Comparison of ENCODE assay signal across 7 cellular contexts in the genomic region with DNA sequence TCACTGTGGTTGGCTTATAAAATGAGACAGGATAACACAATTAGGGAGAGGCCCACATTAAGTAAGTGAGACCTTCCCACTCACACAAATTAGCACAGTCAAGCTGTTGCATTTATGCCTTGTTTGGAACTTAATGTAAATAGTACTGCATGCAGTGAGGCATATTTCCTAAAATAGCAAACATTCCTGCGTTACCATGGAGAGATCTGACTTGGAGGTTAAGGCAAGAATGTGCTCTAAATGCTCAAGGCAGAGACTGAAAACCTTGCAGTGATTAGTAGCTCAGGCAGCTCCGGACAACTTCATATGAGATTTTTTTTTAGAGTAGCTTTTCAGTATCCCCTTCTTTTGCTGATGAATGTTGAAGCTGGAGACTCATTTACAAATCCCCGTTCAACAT.
DNase-seq lines count a peak whose midpoint lies in the region; ATAC-seq, FAIRE-seq and TF ChIP-seq lines count a peak whose summit lies in the region.
"Not testable (repeated sequence)": the region's sequence is repeated elsewhere in the genome, so short reads cannot be mapped to it uniquely, and the experiment has no call there.

No MANE protein-coding gene starts in this region.

- not testable (repeated sequence) for TF ChIP-seq POLR2A in IMR-90 (IDR thresholded peaks at IDR 0.05; ENCODE audit: low read depth, low read length); upper lobe of left lung (IDR thresholded peaks at IDR 0.05)

- CTCF ChIA-PET in IMR-90 (lab: Yijun Ruan, JAX) = not testable (repeated sequence)

- H3K27me3 ChIP-seq in GM23248 (replicated peaks; ENCODE audit: insufficient read depth); IMR-90 (ENCODE audit: control insufficient read depth, insufficient read depth, low read length); upper lobe of left lung: not testable (repeated sequence)

- peak overlapping the region; percentile 83 for H2BK5ac ChIP-seq in IMR-90 (ENCODE audit: low read depth, low read length, poor library complexity, severe bottlenecking)

- peaks cover 12% of the 10 kb centered on the region for H3K4me1 ChIP-seq in GM23248 (ENCODE audit: insufficient read depth)
- not testable (repeated sequence) for H3K4me1 ChIP-seq in IMR-90 (ENCODE audit: control insufficient read depth, insufficient read depth, low read length); upper lobe of left lung

- POLR2A ChIA-PET in IMR-90 (lab: Charles Lee; ENCODE audit: unreplicated experiment) = not testable (repeated sequence)

- H3K4me3 ChIP-seq in GM23248; IMR-90 (ENCODE audit: insufficient read depth, low read depth, low read length); upper lobe of left lung: not testable (repeated sequence)

- not testable (repeated sequence) for H2BK20ac ChIP-seq in IMR-90 (ENCODE audit: low read depth, low read length)

- not testable (repeated sequence) for H4K8ac ChIP-seq in IMR-90 (ENCODE audit: low read depth in 2 of 2, low read length in 2 of 2)

- in situ Hi-C loops in GM23248 (cut with MboI); IMR-90 (cut with MboI; ENCODE audit: low sequenced_read_pairs): not testable (repeated sequence)

- H3K36me3 ChIP-seq in GM23248 (ENCODE audit: low read depth); IMR-90 (ENCODE audit: control insufficient read depth, insufficient read depth, low read length); upper lobe of left lung: not testable (repeated sequence)

- not testable (repeated sequence) for H3K79me1 ChIP-seq in IMR-90 (ENCODE audit: low read depth in 1 of 2, low read length in 2 of 2)

- H3K27ac ChIP-seq in GM23248 = peak overlapping the region; percentile 76
- not testable (repeated sequence) for H3K27ac ChIP-seq in IMR-90 (ENCODE audit: insufficient read depth, low read length); upper lobe of left lung

- TF ChIP-seq CTCF in IMR-90 (conservative IDR thresholded peaks at IDR 0.05; ENCODE audit: low read depth, low read length); omental fat pad (IDR thresholded peaks at IDR 0.05); upper lobe of left lung (IDR thresholded peaks at IDR 0.05): not testable (repeated sequence)

- not testable (repeated sequence) for H3K23ac ChIP-seq in IMR-90 (ENCODE audit: low read depth, low read length)

- H2BK15ac ChIP-seq in IMR-90 (ENCODE audit: low read depth, low read length) = not testable (repeated sequence)

- not testable (repeated sequence) for H2AK5ac ChIP-seq in IMR-90 (ENCODE audit: low read depth, low read length)

- H3K9me1 ChIP-seq in IMR-90 (ENCODE audit: insufficient read depth, low read length) = not testable (repeated sequence)

- H3K18ac ChIP-seq in IMR-90 (ENCODE audit: low read depth, low read length) = peak overlapping the region; percentile 52; the same call in 1 of the 2 replicates

- H3K9me2 ChIP-seq in GM23248 (ENCODE audit: insufficient read depth) = not testable (repeated sequence)

- H4K91ac ChIP-seq in IMR-90 (ENCODE audit: insufficient read depth, low read depth, low read length) = not testable (repeated sequence)

- ATAC-seq in IMR-90 (ENCODE audit: low read depth) = peak; percentile 93
- ATAC-seq in left cardiac atrium = peak; percentile 48 to 72
- ATAC-seq in omental fat pad (ENCODE audit: low FRiP score) = peak; percentile 64
- peak; percentile 47 to 68 for ATAC-seq in upper lobe of left lung (ENCODE audit: low FRiP score in 2 of 2)

- not testable (repeated sequence) for H4K20me1 ChIP-seq in GM23248 (ENCODE audit: insufficient read depth); IMR-90 (ENCODE audit: insufficient read depth, low read length)

- not testable (repeated sequence) for H3K9me3 ChIP-seq in GM23248 (ENCODE audit: low read depth); IMR-90 (ENCODE audit: control insufficient read depth, insufficient read depth, low read length); upper lobe of left lung

- 0 out of 2 replicates have a peak overlapping the region, but pooled peaks have one; percentile 60 for H2BK120ac ChIP-seq in IMR-90 (ENCODE audit: low read depth, low read length)

- BruUV-seq in IMR-90 (replicated peaks; lab: Mats Ljungman, UMichigan) = not testable (repeated sequence)

- not testable (repeated sequence) for H3K56ac ChIP-seq in IMR-90 (ENCODE audit: extremely low read depth, insufficient read depth, low read length)

- not testable (repeated sequence) for H3K79me2 ChIP-seq in GM23248 (ENCODE audit: insufficient read depth)

- DNase-seq in GM23248; IMR-90; left cardiac atrium; omental fat pad (ENCODE audit: low spot score); upper lobe of left lung: not testable (repeated sequence)

- H2AK9ac ChIP-seq in IMR-90 (replicated peaks; ENCODE audit: low read depth, low read length, poor library complexity) = not testable (repeated sequence)

- intact Hi-C loops in IMR-90 (cut with micrococcal nuclease); left cardiac atrium (cut with DNase I): not testable (repeated sequence)

- not testable (repeated sequence) for H3K9ac ChIP-seq in GM23248; IMR-90 (ENCODE audit: low read depth, low read length)

- not testable (repeated sequence) for H3K4me2 ChIP-seq in GM23248 (ENCODE audit: unreplicated experiment); IMR-90 (ENCODE audit: low read depth, low read length)

- FAIRE-seq in TTC549 (lab: Jason Lieb, UNC) (peak; percentile 73), endometrium (lab: Jason Lieb, UNC) (peak; percentile 69)

- TF ChIP-seq RAD21 in IMR-90 (IDR thresholded peaks at IDR 0.05; ENCODE audit: low read length) = not testable (repeated sequence)

- H4K5ac ChIP-seq in IMR-90 (ENCODE audit: low read depth, low read length) = not testable (repeated sequence)

- not testable (repeated sequence) for H3K4ac ChIP-seq in IMR-90 (ENCODE audit: low read depth, low read length)

- no CpG with 5 or more reads among the region's 3 CpGs for WGBS in GM23248 (ENCODE audit: low coverage in 1 of 2, low lambda C conversion rate in 2 of 2, missing lambda C conversion rate in 2 of 2), 2 experiments
- no CpG with 5 or more reads among the region's 3 CpGs for WGBS in IMR-90 (ENCODE audit: extremely low coverage in 2 of 2, insufficient read length in 1 of 2), 2 experiments
- WGBS in upper lobe of left lung, 2 donors = no CpG with 5 or more reads among the region's 3 CpGs

- dilution Hi-C loops in IMR-90 (cut with HindIII; ENCODE audit: low sequenced_read_pairs, unreplicated experiment) = not testable (repeated sequence)

- not testable (repeated sequence) for H3F3A ChIP-seq in GM23248 (ENCODE audit: insufficient read depth)

- H3K14ac ChIP-seq in IMR-90 (replicated peaks; ENCODE audit: low read depth, low read length) = not testable (repeated sequence)

- H2AFZ ChIP-seq in GM23248; IMR-90 (replicated peaks; ENCODE audit: low read length, poor library complexity): not testable (repeated sequence)

- TF ChIP-seq EP300 in upper lobe of left lung (IDR thresholded peaks at IDR 0.05) = not testable (repeated sequence)
